In the genomic region with DNA sequence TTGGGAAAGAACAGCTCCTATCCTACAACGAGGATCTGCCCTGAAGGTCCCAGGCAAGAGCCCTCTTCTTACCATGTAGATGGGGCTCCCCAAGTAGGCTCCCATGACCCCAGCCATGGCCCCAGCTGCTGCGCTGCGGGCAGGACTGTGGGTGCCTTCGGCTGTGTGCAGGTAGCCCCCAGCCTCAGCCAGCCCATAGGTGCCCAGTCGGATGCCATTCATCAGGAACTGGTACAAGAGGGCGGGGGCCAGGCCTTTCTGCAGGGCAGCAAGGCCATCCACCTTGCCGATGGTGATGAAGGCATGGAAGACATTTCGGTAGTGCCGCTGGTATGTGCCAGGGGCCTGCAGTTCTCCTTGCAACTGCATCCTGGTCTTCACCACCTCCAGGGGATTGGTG, we compare ENCODE assay signal across 1 cellular context.
TF ChIP-seq lines count a peak whose summit lies in the region.

No MANE protein-coding gene starts in this region.

TF ChIP-seq in H1, 55 proteins besides CTCF, POLR2A, EP300 and RAD21:
- no peak for TF ChIP-seq SRF (IDR thresholded peaks at IDR 0.05; ENCODE audit: low read depth, low read length)
- no peak for TF ChIP-seq KDM4A (IDR thresholded peaks at IDR 0.05; ENCODE audit: low read depth, low read length, severe bottlenecking)
- TF ChIP-seq CREB1 (IDR thresholded peaks at IDR 0.05), result no peak
- TF ChIP-seq SIN3A (conservative IDR thresholded peaks at IDR 0.05 in 1 of 2, IDR thresholded peaks at IDR 0.05 in 1 of 2; ENCODE audit: low read depth in 1 of 2, low read length in 2 of 2), result no peak
